7 cellular contexts compared by ENCODE assay signal in genomic region chr5:1667648-1668140, GRCh38.
DNase-seq lines count a peak whose midpoint lies in the region; ATAC-seq and TF ChIP-seq lines count a peak whose summit lies in the region.

No MANE protein-coding gene starts in this region.

- H3K9me3 Mint-ChIP-seq in GM23338 = peaks cover 3% of the 10 kb centered on the region; the same call in 2 of the 3 replicates

- peak overlapping the region; percentile 72 for H3K9ac ChIP-seq in NT2/D1 (ENCODE audit: insufficient read length, low read depth)

- H3K4me1 ChIP-seq in GM23338 (ENCODE audit: insufficient read depth) (peaks cover 6% of the 10 kb centered on the region; the same call in 1 of the 2 replicates), NT2/D1 (ENCODE audit: insufficient read depth, insufficient read length) (peaks cover 4% of the 10 kb centered on the region), iPS DF 6.9 (ENCODE audit: control insufficient read depth, insufficient read depth, low read length) (no peaks in the 10 kb centered on the region; the same call in 1 of the 2 replicates), prostate gland (replicated peaks) (no peaks in the 10 kb centered on the region)

- DNase-seq in GM23338 (ENCODE audit: low spot score) (peak; percentile 29), NT2/D1 (ENCODE audit: low read depth, low spot score) (no peak), iPS DF 6.9 (ENCODE audit: low read depth, low spot score) (no peak), prostate gland (ENCODE audit: low spot score) (no peak), GOT3 (lab: John Stamatoyannopoulos, UW) (no peak), globus pallidus (ENCODE audit: low spot score) (no peak)

- peak overlapping the region; percentile 83 for H3K4me2 ChIP-seq in GM23338

- ATAC-seq in GM23338 (peak; percentile 24), HG03108 (IDR thresholded peaks at IDR 0.05; ENCODE audit: unreplicated experiment) (no peak)

- no peaks in the 10 kb centered on the region for H4K20me1 ChIP-seq in GM23338 (replicated peaks; ENCODE audit: insufficient read depth)

- TF ChIP-seq POLR2A in prostate gland (IDR thresholded peaks at IDR 0.05) = no peak

- H3K27ac Mint-ChIP-seq in GM23338 = no peak overlapping the region

- H3K4me1 Mint-ChIP-seq in GM23338 = peaks cover 21% of the 10 kb centered on the region

- H3K36me3 Mint-ChIP-seq in GM23338 (ENCODE audit: low read depth) = no peaks in the 10 kb centered on the region; the same call in 2 of the 3 replicates

- peak overlapping the region; percentile 61 for H3K4me3 ChIP-seq in GM23338
- H3K4me3 ChIP-seq in NT2/D1 (ENCODE audit: insufficient read length, low read depth) = peak overlapping the region; percentile 38
- H3K4me3 ChIP-seq in iPS DF 6.9 (ENCODE audit: low read length) = peak overlapping the region; percentile 61; the same call in 1 of the 2 replicates
- H3K4me3 ChIP-seq in prostate gland = peak overlapping the region; percentile 25 to 27

- intact Hi-C loops in prostate gland (cut with DNase I) = no loop called here

- peaks cover 5% of the 10 kb centered on the region; the same call in 1 of the 2 replicates for H3K9me2 ChIP-seq in GM23338 (ENCODE audit: insufficient read depth)

- H3K27me3 Mint-ChIP-seq in GM23338 (ENCODE audit: insufficient read depth, low read depth, poor library complexity) = peaks cover 32% of the 10 kb centered on the region

- H2AFZ ChIP-seq in GM23338 = peak overlapping the region; percentile 63; the same call in 1 of the 2 replicates

- H3K79me2 ChIP-seq in GM23338 (replicated peaks; ENCODE audit: insufficient read depth) = no peaks in the 10 kb centered on the region

- H3K9me3 ChIP-seq in NT2/D1 (ENCODE audit: insufficient read depth, low read length) (no peaks in the 10 kb centered on the region), iPS DF 6.9 (ENCODE audit: control insufficient read depth, insufficient read depth, low read length) (no peaks in the 10 kb centered on the region), prostate gland (no peaks in the 10 kb centered on the region)

- H3K36me3 ChIP-seq in GM23338 (ENCODE audit: insufficient read depth) = no peaks in the 10 kb centered on the region
- no peaks in the 10 kb centered on the region for H3K36me3 ChIP-seq in NT2/D1 (ENCODE audit: insufficient read depth, insufficient read length, low read length)
- no peaks in the 10 kb centered on the region for H3K36me3 ChIP-seq in iPS DF 6.9 (ENCODE audit: control insufficient read depth, insufficient read depth, low read length)
- H3K36me3 ChIP-seq in prostate gland = no peaks in the 10 kb centered on the region

- peak overlapping the region; percentile 67; the same call in 2 of the 3 replicates for H3K4me3 Mint-ChIP-seq in GM23338

- H3K27me3 ChIP-seq in GM23338 (ENCODE audit: insufficient read depth) (peaks cover 26% of the 10 kb centered on the region), NT2/D1 (ENCODE audit: insufficient read depth, insufficient read length) (peaks cover 36% of the 10 kb centered on the region), iPS DF 6.9 (ENCODE audit: control insufficient read depth, insufficient read depth, low read length) (peaks cover 14% of the 10 kb centered on the region; the same call in 1 of the 2 replicates), prostate gland (replicated peaks; ENCODE audit: insufficient read depth) (no peaks in the 10 kb centered on the region)

- TF ChIP-seq CTCF in GM23338 (conservative IDR thresholded peaks at IDR 0.05; ENCODE audit: low read depth in 2 of 2) = no peak
- TF ChIP-seq CTCF in prostate gland (IDR thresholded peaks at IDR 0.05) = no peak

- H3F3A ChIP-seq in GM23338 (replicated peaks; ENCODE audit: low read depth) = no peaks in the 10 kb centered on the region

- no peak overlapping the region for H3K27ac ChIP-seq in GM23338 (ENCODE audit: low read depth)
- no peak overlapping the region for H3K27ac ChIP-seq in iPS DF 6.9 (ENCODE audit: low read length)
- no peak overlapping the region for H3K27ac ChIP-seq in prostate gland

- no CpG with 5 or more reads among the region's 38 CpGs for WGBS in iPS DF 6.9 (ENCODE audit: insufficient coverage, insufficient read length)
- 17% methylated on average over 15 of the region's 38 CpGs for WGBS in prostate gland

TF ChIP-seq in GM23338, 12 proteins besides CTCF, POLR2A, EP300 and RAD21 (continues in another document):
- TF ChIP-seq ZNF331 (CRISPR knock-in tag; IDR thresholded peaks at IDR 0.05; ENCODE audit: low read depth) (no peak), ZNF114 (CRISPR knock-in tag; IDR thresholded peaks at IDR 0.05) (no peak), POLR2AphosphoS5 (IDR thresholded peaks at IDR 0.05; ENCODE audit: low read depth) (no peak), CREB1 (CRISPR knock-in tag; IDR thresholded peaks at IDR 0.05; ENCODE audit: low read depth) (no peak), EZH2phosphoT487 (IDR thresholded peaks at IDR 0.05; ENCODE audit: unreplicated experiment) (no peak), ETS1 (IDR thresholded peaks at IDR 0.05) (no peak), JUNB (IDR thresholded peaks at IDR 0.05; ENCODE audit: unreplicated experiment) (no peak), NANOG (IDR thresholded peaks at IDR 0.05; ENCODE audit: borderline replicate concordance) (no peak), EZH2 (IDR thresholded peaks at IDR 0.05; ENCODE audit: low read depth, unreplicated experiment) (no peak), STAT1 (IDR thresholded peaks at IDR 0.05; ENCODE audit: unreplicated experiment) (no peak), REST (IDR thresholded peaks at IDR 0.05; ENCODE audit: unreplicated experiment) (no peak)
